21 cellular contexts compared by ENCODE assay signal in the genomic region with DNA sequence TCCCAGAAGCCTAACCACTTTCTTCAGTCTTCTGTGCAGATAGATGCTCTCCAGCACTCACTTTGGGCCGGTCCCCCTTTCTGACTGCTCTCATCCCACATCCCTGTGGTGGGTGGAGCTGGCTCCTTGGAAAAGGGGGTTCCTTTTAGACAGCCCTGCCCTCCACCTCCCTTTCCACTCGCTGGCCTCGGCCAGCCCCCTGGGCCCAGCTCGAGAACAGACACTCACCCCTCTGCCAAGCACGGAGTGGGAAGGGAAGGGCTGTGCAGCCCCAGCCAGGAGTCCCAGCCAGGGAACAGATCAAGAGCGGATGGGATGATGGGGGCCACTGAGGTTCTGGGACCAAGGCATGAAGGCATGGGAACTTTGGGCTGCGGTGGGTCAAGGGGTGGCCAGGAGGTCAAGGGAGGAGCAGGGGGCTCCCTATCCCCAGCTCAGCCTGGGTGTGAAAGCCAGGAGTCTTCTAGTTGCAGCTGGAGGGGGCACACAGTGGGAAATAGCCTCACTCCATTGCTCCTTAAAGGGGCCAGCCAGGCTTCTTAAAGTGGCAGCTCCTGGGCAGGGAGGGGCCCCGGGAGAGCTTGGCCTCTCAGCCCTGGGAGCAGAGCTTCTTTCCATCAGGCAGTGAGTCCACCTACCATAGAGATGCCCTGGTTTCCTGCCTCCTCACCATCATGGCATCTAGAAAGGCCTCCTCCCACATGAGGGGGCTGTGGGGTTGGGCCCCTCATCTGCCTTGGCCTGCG.
"Had no signal": no experiment of that assay in that cellular context is flagged by ENCODE, and none has a peak within 500 bp of the region (broad histone marks: within the 10 kb centered on the region; RNA-seq: fewer than 3 reads in every experiment).

No MANE protein-coding gene starts in this region.

- H3K4me3 Mint-ChIP-seq: naive B cell; nephron progenitor cell; stimulated activated memory B cell treated with anti-CD40 and anti-IgM and Interleukin-4, amounts not matched to agents 10 μg/mL and 1 μg/mL and 100 μg/mL, for 72 hours; stimulated activated naive CD8-positive, alpha-beta T cell treated with anti-CD3 and anti-CD28 coated beads, Interleukin-15, Interleukin-2, amounts not matched to agents 100 ng/mL and 50 ng/mL, for 24 hours had no signal

- H3K4me1 ChIP-seq: right lobe of liver had no signal

- H3K9me3 Mint-ChIP-seq: naive B cell; nephron progenitor cell; stimulated activated memory B cell treated with anti-CD40 and anti-IgM and Interleukin-4, amounts not matched to agents 10 μg/mL and 1 μg/mL and 100 μg/mL, for 72 hours; stimulated activated naive CD8-positive, alpha-beta T cell treated with anti-CD3 and anti-CD28 coated beads, Interleukin-15, Interleukin-2, amounts not matched to agents 100 ng/mL and 50 ng/mL, for 24 hours had no signal

- H3K27me3 ChIP-seq: hepatocyte, ovary, right lobe of liver, tibial nerve had no signal

- H3K4me3 ChIP-seq: dorsolateral prefrontal cortex, gastroesophageal sphincter, hepatocyte, ovary, right lobe of liver, tibial nerve had no signal

- H3K36me3 Mint-ChIP-seq: naive B cell; stimulated activated memory B cell treated with anti-CD40 and anti-IgM and Interleukin-4, amounts not matched to agents 10 μg/mL and 1 μg/mL and 100 μg/mL, for 72 hours had no signal

- DNase-seq: central memory CD4-positive, alpha-beta T cell; cortex of kidney; dorsolateral prefrontal cortex; effector CD8-positive, alpha-beta T cell; glutamatergic neuron; kidney; left cardiac atrium; mesendoderm; naive B cell; nephron progenitor cell; nucleus accumbens; ovary; right lobe of liver; stimulated activated CD4-positive, alpha-beta T cell treated with anti-CD3 and anti-CD28 coated beads, Interleukin-4, amount 100 ng/mL, for 1 hour; stimulated activated CD8-positive, alpha-beta memory T cell treated with anti-CD3 and anti-CD28 coated beads, Interleukin-4, amount 100 ng/mL, for 48 hours had no signal

- H3K9me3 ChIP-seq: gastroesophageal sphincter, ovary, right lobe of liver, tibial nerve had no signal

- H3K36me3 ChIP-seq: gastroesophageal sphincter, ovary, right lobe of liver, tibial nerve had no signal

- H3K27ac ChIP-seq: dorsolateral prefrontal cortex, gastroesophageal sphincter, hepatocyte, ovary, right lobe of liver, tibial nerve had no signal

- H3K27ac Mint-ChIP-seq: nephron progenitor cell; progenitor cell of endocrine pancreas; stimulated activated memory B cell treated with anti-CD40 and anti-IgM and Interleukin-4, amounts not matched to agents 10 μg/mL and 1 μg/mL and 100 μg/mL, for 72 hours; stimulated activated naive CD8-positive, alpha-beta T cell treated with anti-CD3 and anti-CD28 coated beads, Interleukin-15, Interleukin-2, amounts not matched to agents 100 ng/mL and 50 ng/mL, for 24 hours had no signal
